In genomic region chr20:47127986-47128385, GRCh38 we compare ENCODE assay signal across 3 cellular contexts.
A peak's percentile ranks its signal among the peaks of the same experiment; 100 is the strongest.
TF ChIP-seq lines count a peak whose summit lies in the region.

No MANE protein-coding gene starts in this region.

TF ChIP-seq in HepG2, 621 proteins besides CTCF, POLR2A, EP300 and RAD21:
- TF ChIP-seq EZH2 (conservative IDR thresholded peaks at IDR 0.05; ENCODE audit: low read depth, low read length) (0 out of 2 replicates have a peak, but pooled peaks have one; percentile 21), ZFP36 (IDR thresholded peaks at IDR 0.05; ENCODE audit: borderline replicate concordance, low read depth, low read length, partially characterized antibody) (no peak)

TF ChIP-seq in H1, 55 proteins besides CTCF, POLR2A, EP300 and RAD21:
- no peak for TF ChIP-seq HDAC2 (IDR thresholded peaks at IDR 0.05; ENCODE audit: borderline replicate concordance in 1 of 2, low read depth in 2 of 2, low read length in 2 of 2)

TF ChIP-seq in neural cell, 6 proteins besides CTCF, POLR2A, EP300 and RAD21:
- peak; percentile 25 for TF ChIP-seq REST (IDR thresholded peaks at IDR 0.05; ENCODE audit: borderline replicate concordance)
- TF ChIP-seq SMC3 (conservative IDR thresholded peaks at IDR 0.05; ENCODE audit: poor library complexity), result no peak
- no peak for TF ChIP-seq EZH2 (IDR thresholded peaks at IDR 0.05; ENCODE audit: borderline replicate concordance, insufficient read depth, low read length, poor library complexity, severe bottlenecking)
- no peak for TF ChIP-seq POLR2AphosphoS5 (IDR thresholded peaks at IDR 0.05)
